Comparison of ENCODE assay signal across 8 cellular contexts in genomic region chr19:45508931-45509691, GRCh38. TPM values are rescaled to one million over a fixed set of nuclear protein-coding genes. Genes with fewer than 3 reads are reported as not detected.
A peak's percentile ranks its signal among the peaks of the same experiment; 100 is the strongest.
DNase-seq lines count a peak whose midpoint lies in the region; ATAC-seq and TF ChIP-seq lines count a peak whose summit lies in the region.

No MANE protein-coding gene starts in this region.

- peak overlapping the region; percentile 79; the same call in 1 of the 2 replicates for H3K4me2 ChIP-seq in KMS-11

- H3K27ac Mint-ChIP-seq in naive thymus-derived CD8-positive, alpha-beta T cell, result peak overlapping the region; percentile 88 to 96 (median 94)

- no peaks in the 10 kb centered on the region for H3K9me3 Mint-ChIP-seq in naive thymus-derived CD8-positive, alpha-beta T cell

- no peak overlapping the region for H2AFZ ChIP-seq in KMS-11 (ENCODE audit: low read depth)

- no peaks in the 10 kb centered on the region for H3K36me3 ChIP-seq in KMS-11 (ENCODE audit: insufficient read depth)

- H3K4me3 Mint-ChIP-seq in naive thymus-derived CD8-positive, alpha-beta T cell, result peak overlapping the region; percentile 91 to 98 (median 96)

- no peak overlapping the region for H3K4me3 ChIP-seq in KMS-11 (IDR thresholded peaks at IDR 0.05; ENCODE audit: insufficient read depth, low read depth, low read length)
- H3K4me3 ChIP-seq in WI38 (ENCODE audit: low read depth, low read length), result peak overlapping the region; percentile 83

- H3K27ac ChIP-seq in KMS-11, result no peak overlapping the region

- H3K4me1 Mint-ChIP-seq in naive thymus-derived CD8-positive, alpha-beta T cell, result peaks cover 21 to 68% (median 57%) of the 10 kb centered on the region in 4 donors

- peaks cover 0 to 16% (median 0%) of the 10 kb centered on the region in 3 donors for H3K36me3 Mint-ChIP-seq in naive thymus-derived CD8-positive, alpha-beta T cell

- H3K79me2 ChIP-seq in KMS-11 (ENCODE audit: insufficient read depth, low read depth), result peaks cover 26% of the 10 kb centered on the region; the same call in 1 of the 2 replicates

- no peak for ATAC-seq in activated CD4-positive, CD25-positive, alpha-beta regulatory T cell treated with anti-CD3 and anti-CD28 coated beads, Interleukin-2, amount 50 U/mL, for 24 hours
- no peak for ATAC-seq in naive thymus-derived CD8-positive, alpha-beta T cell

- no peaks in the 10 kb centered on the region for H3K27me3 ChIP-seq in KMS-11 (ENCODE audit: insufficient read depth, low read depth)

- POLR2A ChIA-PET in naive thymus-derived CD8-positive, alpha-beta T cell (lab: Charles Lee), result interaction anchor here (1.0 to 2.4 kb wide), 7 partner anchors 10 to 133 kb away, joined by 4 to 13 read pairs (median 6); partner anchors contain the start of genes OPA3 and PPM1N

- H3K4me1 ChIP-seq in KMS-11 (ENCODE audit: low read depth, poor library complexity, severe bottlenecking), result peaks cover 16% of the 10 kb centered on the region

- no peak for TF ChIP-seq CTCF in KMS-11 (conservative IDR thresholded peaks at IDR 0.05; ENCODE audit: low read depth, low read length)
- no peak for TF ChIP-seq CTCF in WI38 (IDR thresholded peaks at IDR 0.05; ENCODE audit: low read depth, low read length)

- no peaks in the 10 kb centered on the region for H4K20me1 ChIP-seq in KMS-11 (ENCODE audit: insufficient read depth)

- H3K27me3 Mint-ChIP-seq in naive thymus-derived CD8-positive, alpha-beta T cell, result no peaks in the 10 kb centered on the region

- DNase-seq in activated CD4-positive, CD25-positive, alpha-beta regulatory T cell treated with anti-CD3 and anti-CD28 coated beads, Interleukin-2, amount 50 U/mL, for 72 hours, result peak; percentile 64
- DNase-seq in fibroblast of gingiva (ENCODE audit: low read depth), result peak; percentile 49
- peak in 1 of 10 donors; percentile 24 for DNase-seq in naive thymus-derived CD8-positive, alpha-beta T cell
- no peak for DNase-seq in NCI-H128 (lab: John Stamatoyannopoulos, UW; ENCODE audit: unreplicated experiment)
- DNase-seq in SIG-M5 treated with dmso at 0.1 percent for 504 hours (lab: John Stamatoyannopoulos, UW; ENCODE audit: unreplicated experiment), result no peak

- no peak overlapping the region; the same call in 1 of the 2 replicates for H3K9ac ChIP-seq in KMS-11

RNA-seq across cellular contexts. Expression of gene VASP, which starts 1.8 kb away (rescaled TPM):
- 10 to 100 TPM; 72.0 to 72.1 TPM for total RNA-seq in naive thymus-derived CD8-positive, alpha-beta T cell
- 10 to 100 TPM; 39.9 to 49.6 (median 49.0) TPM for polyA plus RNA-seq in naive thymus-derived CD8-positive, alpha-beta T cell

RNA-seq across cellular contexts. Expression of gene PPM1N, which starts 10.9 kb away (rescaled TPM):
- total RNA-seq in naive thymus-derived CD8-positive, alpha-beta T cell, result 10 to 100 TPM; 12.4 to 15.6 TPM
- polyA plus RNA-seq in naive thymus-derived CD8-positive, alpha-beta T cell, result 1 to 10 TPM; 7.2 to 8.7 (median 7.7) TPM

RNA-seq across cellular contexts. Expression of gene RTN2, which starts 12.3 kb away (rescaled TPM):
- 1 to 10 TPM; 1.0 to 1.8 TPM for total RNA-seq in naive thymus-derived CD8-positive, alpha-beta T cell
- polyA plus RNA-seq in naive thymus-derived CD8-positive, alpha-beta T cell, result under 1 TPM in 2 of 3 donors, not detected in 1; 0.27 to 0.41 TPM

RNA-seq across cellular contexts. Expression of gene FOSB, which starts 41.3 kb away (rescaled TPM):
- total RNA-seq in naive thymus-derived CD8-positive, alpha-beta T cell, result 1 to 10 TPM; 3.5 TPM
- polyA plus RNA-seq in naive thymus-derived CD8-positive, alpha-beta T cell, result 10 to 100 TPM; 10.2 to 11.4 (median 11.0) TPM

Comparison
In these comparisons a context has a peak if more than half of its experiments do, and no peak if none do; other contexts are left out.
1. DNase-seq: peak in activated CD4-positive, CD25-positive, alpha-beta regulatory T cell treated with anti-CD3 and anti-CD28 coated beads, Interleukin-2, amount 50 U/mL, for 72 hours (single experiment) and fibroblast of gingiva (single experiment); none in NCI-H128 (single experiment) and SIG-M5 treated with dmso at 0.1 percent for 504 hours (single experiment).